Comparison of ENCODE assay signal across 10 cellular contexts in genomic region chr18:48945953-48946217, GRCh38. TPM values are rescaled to one million over a fixed set of nuclear protein-coding genes. Genes with fewer than 3 reads are reported as not detected.
DNase-seq lines count a peak whose midpoint lies in the region; ATAC-seq lines count a peak whose summit lies in the region.
"Had no signal": no experiment of that assay in that cellular context is flagged by ENCODE, and none has a peak within 500 bp of the region (broad histone marks: within the 10 kb centered on the region; RNA-seq: fewer than 3 reads in every experiment).

No MANE protein-coding gene starts in this region.

- peaks cover 80% of the 10 kb centered on the region for H3K36me3 Mint-ChIP-seq in T-helper 2 cell treated with Interferon-gamma antibody and Interleukin-4, amounts not matched to agents 5 μg/mL and 100 μg/mL, for 36 hours (ENCODE audit: low read depth)
- H3K36me3 Mint-ChIP-seq in T-helper 17 cell (ENCODE audit: low read depth) (peaks cover 9% of the 10 kb centered on the region), immature natural killer cell (peaks cover 20 to 68% (median 37%) of the 10 kb centered on the region in 3 donors)

- ATAC-seq in T-helper 17 cell, result no peak
- no peak for ATAC-seq in stimulated activated naive CD8-positive, alpha-beta T cell treated with anti-CD3 and anti-CD28 coated beads, Interleukin-15, amount 100 ng/mL, for 72 hours
- no peak for ATAC-seq in GM18520 (IDR thresholded peaks at IDR 0.05; ENCODE audit: unreplicated experiment)
- no peak for ATAC-seq in HG03442 (IDR thresholded peaks at IDR 0.05; ENCODE audit: unreplicated experiment)
- ATAC-seq in GM19452 (IDR thresholded peaks at IDR 0.05; ENCODE audit: unreplicated experiment), result no peak

- H3K9me3 ChIP-seq in T-helper 17 cell (ENCODE audit: control insufficient read depth, low read length, poor library complexity, severe bottlenecking), result no peaks in the 10 kb centered on the region

- H3K4me3 Mint-ChIP-seq in T-helper 2 cell treated with Interferon-gamma antibody and Interleukin-4, amounts not matched to agents 5 μg/mL and 100 μg/mL, for 36 hours, result peak overlapping the region; percentile 82
- peak overlapping the region; percentile 95 for H3K4me3 Mint-ChIP-seq in T-helper 17 cell
- peak overlapping the region; percentile 85 to 99 (median 99) for H3K4me3 Mint-ChIP-seq in immature natural killer cell
- peak overlapping the region; percentile 66 to 97 for H3K4me3 Mint-ChIP-seq in stimulated activated naive CD8-positive, alpha-beta T cell treated with anti-CD3 and anti-CD28 coated beads, Interleukin-15, amount 100 ng/mL, for 72 hours

- no peaks in the 10 kb centered on the region for H3K27me3 Mint-ChIP-seq in T-helper 2 cell treated with Interferon-gamma antibody and Interleukin-4, amounts not matched to agents 5 μg/mL and 100 μg/mL, for 36 hours (ENCODE audit: low read depth)
- no peaks in the 10 kb centered on the region for H3K27me3 Mint-ChIP-seq in T-helper 17 cell
- peaks cover 36 to 55% (median 38%) of the 10 kb centered on the region in 3 donors for H3K27me3 Mint-ChIP-seq in immature natural killer cell (ENCODE audit: low read depth in 3 of 3)
- H3K27me3 Mint-ChIP-seq in stimulated activated naive CD8-positive, alpha-beta T cell treated with anti-CD3 and anti-CD28 coated beads, Interleukin-15, amount 100 ng/mL, for 72 hours, result no peaks in the 10 kb centered on the region

- DNase-seq in T-helper 2 cell treated with Interferon-gamma antibody and Interleukin-4, amounts not matched to agents 5 μg/mL and 100 μg/mL, for 36 hours (ENCODE audit: low spot score), result no peak
- DNase-seq in T-helper 2 cell (no peak), T-helper 17 cell (no peak), immature natural killer cell (no peak)
- DNase-seq in stimulated activated naive CD8-positive, alpha-beta T cell treated with anti-CD3 and anti-CD28 coated beads, Interleukin-15, amount 100 ng/mL, for 72 hours, result no peak
- DNase-seq: NCI-H446 treated with DMSO at 0.1 percent for 48 hours, SW 1271 had no signal

- no peak overlapping the region for H3K27ac Mint-ChIP-seq in T-helper 2 cell treated with Interferon-gamma antibody and Interleukin-4, amounts not matched to agents 5 μg/mL and 100 μg/mL, for 36 hours
- H3K27ac Mint-ChIP-seq in T-helper 17 cell (peak overlapping the region; percentile 98), immature natural killer cell (peak overlapping the region; percentile 82 to 100 (median 94))
- H3K27ac Mint-ChIP-seq in stimulated activated naive CD8-positive, alpha-beta T cell treated with anti-CD3 and anti-CD28 coated beads, Interleukin-15, amount 100 ng/mL, for 72 hours, result no peak overlapping the region

- H3K9me3 Mint-ChIP-seq in T-helper 2 cell treated with Interferon-gamma antibody and Interleukin-4, amounts not matched to agents 5 μg/mL and 100 μg/mL, for 36 hours, result no peaks in the 10 kb centered on the region
- H3K9me3 Mint-ChIP-seq in immature natural killer cell, result no peaks in the 10 kb centered on the region
- no peaks in the 10 kb centered on the region for H3K9me3 Mint-ChIP-seq in stimulated activated naive CD8-positive, alpha-beta T cell treated with anti-CD3 and anti-CD28 coated beads, Interleukin-15, amount 100 ng/mL, for 72 hours

- peaks cover 68% of the 10 kb centered on the region for H3K4me1 Mint-ChIP-seq in T-helper 2 cell treated with Interferon-gamma antibody and Interleukin-4, amounts not matched to agents 5 μg/mL and 100 μg/mL, for 36 hours (ENCODE audit: low read depth)
- H3K4me1 Mint-ChIP-seq in T-helper 17 cell (peaks cover 69% of the 10 kb centered on the region), immature natural killer cell (peaks cover 76 to 77% of the 10 kb centered on the region in 2 donors)
- H3K4me1 Mint-ChIP-seq in stimulated activated naive CD8-positive, alpha-beta T cell treated with anti-CD3 and anti-CD28 coated beads, Interleukin-15, amount 100 ng/mL, for 72 hours, result peaks cover 70% of the 10 kb centered on the region

RNA-seq across cellular contexts. Expression of gene SMAD7, which starts 4.9 kb away (rescaled TPM):
- total RNA-seq in T-helper 17 cell, result 100 to 1,000 TPM; 161 to 181 TPM
- polyA plus RNA-seq in immature natural killer cell, result 10 to 100 TPM; 10.1 to 17.4 (median 12.3) TPM

Comparison
In these comparisons a context has a peak if more than half of its experiments do, and no peak if none do; other contexts are left out.
1. H3K27ac Mint-ChIP-seq: peak in T-helper 17 cell (single experiment) and immature natural killer cell (6 of 6); none in T-helper 2 cell treated with Interferon-gamma antibody and Interleukin-4, amounts not matched to agents 5 μg/mL and 100 μg/mL, for 36 hours (single experiment) and stimulated activated naive CD8-positive, alpha-beta T cell treated with anti-CD3 and anti-CD28 coated beads, Interleukin-15, amount 100 ng/mL, for 72 hours (0 of 2).
2. Peak in every context shown above with its lines, with median percentiles within 50 percentile points of each other: H3K4me3 Mint-ChIP-seq.